In the genomic region with DNA sequence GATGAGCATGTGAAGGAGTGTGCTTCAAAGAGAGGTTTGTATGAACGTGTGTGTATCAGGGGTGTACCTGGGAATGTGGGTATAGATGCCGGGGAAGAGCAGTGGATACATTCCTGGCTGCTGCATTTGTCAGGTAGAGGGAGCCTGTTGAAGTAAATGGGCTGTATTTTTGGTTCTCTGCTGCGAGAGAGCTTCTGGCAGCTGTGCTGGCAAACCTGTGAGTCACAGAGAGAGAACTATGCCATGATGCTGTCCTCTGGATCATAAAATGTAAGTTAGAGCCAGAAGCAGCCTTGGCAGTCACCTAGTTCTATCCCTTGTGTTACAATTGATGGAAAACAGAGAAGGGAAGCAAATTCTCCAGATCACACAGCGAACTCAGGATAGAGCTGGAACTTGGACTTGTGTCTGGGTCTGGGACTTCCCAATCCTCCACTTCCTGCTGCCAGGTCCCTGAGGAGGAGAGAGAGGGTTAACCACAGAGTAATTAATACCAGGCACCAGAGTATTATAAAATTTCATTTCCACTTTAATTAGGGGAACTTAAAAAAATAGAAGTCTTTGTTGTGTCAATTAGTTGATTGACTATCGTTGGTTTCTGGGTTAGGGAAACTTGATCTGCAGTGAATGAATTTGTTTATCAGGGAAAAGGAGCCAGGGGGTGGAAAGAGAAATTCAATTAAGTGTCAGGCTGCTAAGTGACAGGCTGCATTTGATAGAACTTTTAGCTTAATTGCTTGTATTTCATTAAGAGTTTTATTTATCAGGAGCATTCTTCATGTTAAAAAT, we compare ENCODE assay signal across 15 cellular contexts. TPM values are rescaled to one million over a fixed set of nuclear protein-coding genes. Genes with fewer than 3 reads are reported as not detected.
DNase-seq lines count a peak whose midpoint lies in the region; ATAC-seq, FAIRE-seq and TF ChIP-seq lines count a peak whose summit lies in the region.
"Had no signal": no experiment of that assay in that cellular context is flagged by ENCODE, and none has a peak within 500 bp of the region (broad histone marks: within the 10 kb centered on the region; RNA-seq: fewer than 3 reads in every experiment).

No MANE protein-coding gene starts in this region.

- FAIRE-seq in urothelium cell line (lab: Jason Lieb, UNC), result no peak

- H3K4me3 ChIP-seq in fibroblast of the aortic adventitia (ENCODE audit: low read depth, low read length), result no peak overlapping the region
- H3K4me3 ChIP-seq: Peyer's patch had no signal

- TF ChIP-seq CTCF in fibroblast of the aortic adventitia (IDR thresholded peaks at IDR 0.05; ENCODE audit: insufficient read depth, low read length), result peak; percentile 25

- ATAC-seq in GM19455 (IDR thresholded peaks at IDR 0.05; ENCODE audit: unreplicated experiment), result no peak
- ATAC-seq in stimulated activated naive CD8-positive, alpha-beta T cell treated with anti-CD3 and anti-CD28 coated beads, Interleukin-15, Interleukin-2, amounts not matched to agents 100 U/mL and 50 U/mL, for 24 hours, result no peak

- peak; percentile 6 for DNase-seq in NCI-H2171 treated with DMSO at 0.1 percent for 48 hours (lab: John Stamatoyannopoulos, UW)
- DNase-seq in NCI-H2171 (lab: John Stamatoyannopoulos, UW), result no peak
- DNase-seq in T1000 (lab: John Stamatoyannopoulos, UW), result peak; percentile 47
- peak; percentile 76 for DNase-seq in fibroblast of the aortic adventitia (ENCODE audit: low read depth)
- DNase-seq in urothelium cell line (ENCODE audit: low spot score), result peak; percentile 80
- no peak for DNase-seq in SIG-M5 treated with dmso at 0.1 percent for 504 hours (lab: John Stamatoyannopoulos, UW; ENCODE audit: unreplicated experiment)
- no peak for DNase-seq in stimulated activated naive CD8-positive, alpha-beta T cell treated with anti-CD3 and anti-CD28 coated beads, Interleukin-15, Interleukin-2, amounts not matched to agents 100 U/mL and 50 U/mL, for 24 hours
- DNase-seq: 8988T, amniotic stem cell, Kasumi-1, NCI-H2107, Peyer's patch, right cardiac atrium had no signal

RNA-seq across cellular contexts. Expression of gene GTSF1L, which starts 41.1 kb away (rescaled TPM):
- not detected in 2 replicates for total RNA-seq in fibroblast of the aortic adventitia (ENCODE audit: low replicate concordance)
- total RNA-seq: Peyer's patch, right cardiac atrium, subcutaneous adipose tissue had no signal

Comparison
In these comparisons a context has a peak if more than half of its experiments do, and no peak if none do; other contexts are left out.
1. DNase-seq: peak in NCI-H2171 treated with DMSO at 0.1 percent for 48 hours (single experiment), T1000 (single experiment), fibroblast of the aortic adventitia (single experiment) and urothelium cell line (single experiment); none in NCI-H2171 (single experiment), SIG-M5 treated with dmso at 0.1 percent for 504 hours (single experiment) and stimulated activated naive CD8-positive, alpha-beta T cell treated with anti-CD3 and anti-CD28 coated beads, Interleukin-15, Interleukin-2, amounts not matched to agents 100 U/mL and 50 U/mL, for 24 hours (single experiment).